8 cellular contexts compared by ENCODE assay signal in genomic region chr16:30985401-30986128, GRCh38. TPM values are rescaled to one million over a fixed set of nuclear protein-coding genes. Genes with fewer than 3 reads are reported as not detected.
A peak's percentile ranks its signal among the peaks of the same experiment; 100 is the strongest.
DNase-seq lines count a peak whose midpoint lies in the region; ATAC-seq, FAIRE-seq and TF ChIP-seq lines count a peak whose summit lies in the region.

No MANE protein-coding gene starts in this region.

- H3K9ac ChIP-seq in H1 (replicated peaks in 1 of 4; ENCODE audit: extremely low read depth in 1 of 4, low read depth in 3 of 4, low read length in 3 of 4): peak overlapping the region in 2 of 4 experiments; percentile 10 to 20; a peak in 1 of 7 replicates

- no peaks in the 10 kb centered on the region; a peak in 1 of 7 replicates for H3K27me3 ChIP-seq in H1 (replicated peaks in 1 of 4; ENCODE audit: control insufficient read depth in 3 of 4, extremely low read depth in 1 of 4, insufficient read depth in 3 of 4, low read length in 3 of 4)

- no peaks in the 10 kb centered on the region for H3K9me3 ChIP-seq in H1 (ENCODE audit: insufficient read depth in 2 of 2, low read depth in 1 of 2, low read length in 1 of 2)

- peak overlapping the region; percentile 17 to 71; a peak in 3 of 4 replicates for H3K4me2 ChIP-seq in H1 (ENCODE audit: insufficient read depth in 1 of 2, low read depth in 2 of 2, low read length in 2 of 2)

- peaks cover 0 to 12% of the 10 kb centered on the region in 2 experiments for H4K20me1 ChIP-seq in H1 (replicated peaks in 1 of 2; ENCODE audit: control insufficient read depth in 1 of 2, insufficient read depth in 2 of 2, low read length in 2 of 2)

- H2BK5ac ChIP-seq in H1 (ENCODE audit: low read depth, low read length): peak overlapping the region; percentile 78; the same call in 1 of the 2 replicates

- peak overlapping the region; percentile 38 for H3K18ac ChIP-seq in H1 (ENCODE audit: extremely low read depth, low read length)

- H3K23me2 ChIP-seq in H1 (ENCODE audit: low read depth, low read length): peaks cover 3% of the 10 kb centered on the region; the same call in 1 of the 2 replicates

- H3K36me3 Mint-ChIP-seq in naive B cell: peaks cover 0 to 7% of the 10 kb centered on the region in 2 donors

- no peak overlapping the region for H4K91ac ChIP-seq in H1 (replicated peaks; ENCODE audit: insufficient read length, low read length)

- no peak overlapping the region for H3K4me3 Mint-ChIP-seq in naive B cell

- H2BK20ac ChIP-seq in H1 (ENCODE audit: low read length): no peak overlapping the region

- H2AK5ac ChIP-seq in H1 (ENCODE audit: low read depth, low read length): no peak overlapping the region

- DNase-seq in NCI-H2081 (lab: John Stamatoyannopoulos, UW) (peak; percentile 13 to 63), NCI-H2081 treated with DMSO at 0.1 percent for 48 hours (lab: John Stamatoyannopoulos, UW) (no peak), NCI-H69 (lab: John Stamatoyannopoulos, UW) (peak; percentile 67), H1 (ENCODE audit: low read depth in 1 of 2, low spot score in 2 of 2) (peak in 1 of 2 experiments; percentile 69), naive B cell (no peak)
- no peak for DNase-seq in activated T-cell treated with anti-CD3 and anti-CD28 coated beads, Interleukin-2, amount 50 U/mL, for 1 hour

- CTCF ChIA-PET in H1 (lab: Charles Lee; ENCODE audit: partially characterized antibody): interaction anchor here (0.7 to 5.5 kb wide), 43 partner anchors 8 to 883 kb away, joined by 3 to 39 read pairs (median 5); partner anchors contain the start of genes KAT8, PRSS8, STX4 and ZNF646

- no peak overlapping the region for H2AFZ ChIP-seq in H1 (ENCODE audit: low read length)

- ATAC-seq in naive B cell (ENCODE audit: low read depth in 2 of 2) (peak; percentile 13 to 17), HG02885 (IDR thresholded peaks at IDR 0.05; ENCODE audit: poor library complexity, unreplicated experiment) (no peak), GM19397 (IDR thresholded peaks at IDR 0.05; ENCODE audit: unreplicated experiment) (no peak)

- H3K4ac ChIP-seq in H1 (replicated peaks; ENCODE audit: insufficient read length, low read depth, low read length): no peak overlapping the region

- peaks cover 0 to 7% (median 2%) of the 10 kb centered on the region in 3 donors for H3K4me1 Mint-ChIP-seq in naive B cell

- H3K36me3 ChIP-seq in H1 (ENCODE audit: control insufficient read depth in 2 of 4, insufficient read depth in 4 of 4, low read length in 3 of 4): peaks cover 8 to 16% (median 10%) of the 10 kb centered on the region in 4 experiments; a peak in 6 of 8 replicates

- peak; percentile 55 to 67 (median 56) for TF ChIP-seq CTCF in H1 (IDR thresholded peaks at IDR 0.05; ENCODE audit: control extremely low read depth in 1 of 3, insufficient read depth in 1 of 3, low read depth in 1 of 3, low read length in 3 of 3)

- no peaks in the 10 kb centered on the region for H3K79me1 ChIP-seq in H1 (ENCODE audit: low read depth, low read length)

- TF ChIP-seq EP300 in H1 (IDR thresholded peaks at IDR 0.05; ENCODE audit: borderline replicate concordance in 1 of 2, low read depth in 2 of 2, low read length in 2 of 2): no peak

- no peaks in the 10 kb centered on the region for H3K27me3 Mint-ChIP-seq in naive B cell

- H3K9me3 Mint-ChIP-seq in naive B cell: no peaks in the 10 kb centered on the region

- H4K5ac ChIP-seq in H1 (ENCODE audit: insufficient read length, low read depth, low read length): no peak overlapping the region

- H2BK12ac ChIP-seq in H1 (ENCODE audit: low read depth, low read length): no peak overlapping the region; the same call in 1 of the 2 replicates

- H2BK15ac ChIP-seq in H1 (ENCODE audit: low read length): peak overlapping the region; percentile 93; the same call in 1 of the 2 replicates

- H3K14ac ChIP-seq in H1 (ENCODE audit: insufficient read length): no peak overlapping the region

- POLR2A ChIA-PET in H1 (lab: Charles Lee; ENCODE audit: partially characterized antibody): interaction anchor here (0.6 to 5.9 kb wide), 32 partner anchors 9 to 1012 kb away, joined by 3 to 45 read pairs (median 4); partner anchors contain the start of genes KAT8, STX4, TAOK2 and VKORC1

- peak overlapping the region; percentile 78; the same call in 1 of the 2 replicates for H4K8ac ChIP-seq in H1 (ENCODE audit: extremely low read depth, insufficient read depth, low read length)

- H3K79me2 ChIP-seq in H1 (ENCODE audit: control insufficient read depth in 1 of 2, insufficient read depth in 2 of 2, low read length in 2 of 2): no peaks in the 10 kb centered on the region

- H3K27ac ChIP-seq in H1 (ENCODE audit: low read depth, low read length): no peak overlapping the region

- TF ChIP-seq RAD21 in H1 (IDR thresholded peaks at IDR 0.05 in 1 of 2, conservative IDR thresholded peaks at IDR 0.05 in 1 of 2; ENCODE audit: low read depth in 2 of 2, low read length in 2 of 2): peak; percentile 73 to 84

- no peak overlapping the region for H2BK120ac ChIP-seq in H1 (replicated peaks; ENCODE audit: low read depth, low read length)

- H3K4me3 ChIP-seq in H1 (ENCODE audit: extremely low read depth in 1 of 4, insufficient read depth in 2 of 4, low read depth in 3 of 4, low read length in 4 of 4): peak overlapping the region in 3 of 4 experiments; percentile 20 to 50 (median 40); a peak in 5 of 8 replicates

- H3K4me1 ChIP-seq in H1 (replicated peaks in 1 of 4; ENCODE audit: control insufficient read depth in 3 of 4, insufficient read depth in 4 of 4, low read length in 3 of 4): peaks cover 0 to 5% (median 2%) of the 10 kb centered on the region in 4 experiments; a peak in 4 of 7 replicates

- no peak for FAIRE-seq in H1 (lab: Jason Lieb, UNC)

- peak overlapping the region; percentile 26 for H3K56ac ChIP-seq in H1 (replicated peaks; ENCODE audit: insufficient read length, low read depth, low read length)

- no peak overlapping the region for H3K27ac Mint-ChIP-seq in naive B cell

- no peak overlapping the region for H3K23ac ChIP-seq in H1 (ENCODE audit: insufficient read length)

- no peak for TF ChIP-seq POLR2A in H1 (IDR thresholded peaks at IDR 0.05; ENCODE audit: control extremely low read depth in 1 of 2, low read depth in 2 of 2, low read length in 2 of 2)

- 75% methylated on average over 19 of the region's 20 CpGs; no CpG with 5 or more reads in 1 of the 2 experiments for WGBS in H1 (ENCODE audit: extremely low coverage in 1 of 2, insufficient coverage in 1 of 2, insufficient read length in 1 of 2, insufficient replicate concordance in 2 of 2, low coverage in 1 of 2, low lambda C conversion rate in 2 of 2, missing lambda C conversion rate in 1 of 2), 2 experiments

RNA-seq across cellular contexts. Expression of gene HSD3B7, which starts 0.6 kb away (rescaled TPM):
- 2.9 and 3.1 TPM in 2 replicates for total RNA-seq in H1 (2021; fragmentation: NEBNext Ultra II Directional; extraction: Animal tissue kit (Norgen Biotek cat#: 25700))
- polyA plus RNA-seq in H1 (2011; rRNA removed) (6.6 and 9.8 TPM in 2 replicates), naive B cell (ENCODE audit: low read depth in 6 of 6) (not detected)
- 5.6 TPM for polyA plus RNA-seq in H1 (2011; cell fraction: cytosol; rRNA removed)
- 9.9 TPM for polyA plus RNA-seq in H1 (2011; cell fraction: nucleus; rRNA removed)
- 1.2 to 4.1 TPM (median 3.8 TPM) in 4 replicates for polyA plus RNA-seq in H1 (2012, experiment 1 of 2)
- 5.2 TPM for polyA plus RNA-seq in H1 (2012, experiment 2 of 2)
- 2.6 TPM for polyA plus RNA-seq in H1 (2013, experiment 1 of 2)
- 2.5 TPM for polyA plus RNA-seq in H1 (2013, experiment 2 of 2)
- 2.3 and 2.9 TPM in 2 replicates for polyA minus RNA-seq in H1 (2011; rRNA and poly(A)+ RNA removed)
- polyA minus RNA-seq in H1 (2011; cell fraction: cytosol; rRNA and poly(A)+ RNA removed): 1.7 TPM
- 2.2 TPM for polyA minus RNA-seq in H1 (2011; cell fraction: nucleus; rRNA and poly(A)+ RNA removed)

RNA-seq across cellular contexts. Expression of gene STX1B, which starts 24.9 kb away (rescaled TPM):
- total RNA-seq in H1 (2021; fragmentation: NEBNext Ultra II Directional; extraction: Animal tissue kit (Norgen Biotek cat#: 25700)): 18.0 and 20.2 TPM in 2 replicates
- polyA plus RNA-seq in H1 (2011; rRNA removed): 8.9 and 14.6 TPM in 2 replicates
- 11.0 TPM for polyA plus RNA-seq in H1 (2011; cell fraction: cytosol; rRNA removed)
- 35.1 TPM for polyA plus RNA-seq in H1 (2011; cell fraction: nucleus; rRNA removed)
- polyA plus RNA-seq in H1 (2012, experiment 1 of 2): 10.7 to 16.1 TPM (median 14.3 TPM) in 4 replicates
- polyA plus RNA-seq in H1 (2012, experiment 2 of 2): 5.6 TPM
- 10.6 TPM for polyA plus RNA-seq in H1 (2013, experiment 1 of 2)
- 11.2 TPM for polyA plus RNA-seq in H1 (2013, experiment 2 of 2)
- polyA minus RNA-seq in H1 (2011; rRNA and poly(A)+ RNA removed): 10.7 and 12.1 TPM in 2 replicates
- polyA minus RNA-seq in H1 (2011; cell fraction: cytosol; rRNA and poly(A)+ RNA removed): 9.2 TPM
- 11.6 TPM for polyA minus RNA-seq in H1 (2011; cell fraction: nucleus; rRNA and poly(A)+ RNA removed)
- not detected for polyA plus RNA-seq in naive B cell (ENCODE audit: low read depth in 6 of 6)

RNA-seq across cellular contexts. Expression of gene SETD1A, which starts 28.0 kb away (rescaled TPM):
- 29.0 and 29.6 TPM in 2 replicates for total RNA-seq in H1 (2021; fragmentation: NEBNext Ultra II Directional; extraction: Animal tissue kit (Norgen Biotek cat#: 25700))
- polyA plus RNA-seq in H1 (2011; rRNA removed) (4.8 and 8.3 TPM in 2 replicates), naive B cell (ENCODE audit: low read depth in 6 of 6) (1 to 10 TPM in 2 of 6 donors, under 1 TPM in 3, not detected in 1; 0.69 to 2.8 (median 0.85) TPM)
- polyA plus RNA-seq in H1 (2011; cell fraction: cytosol; rRNA removed): 3.2 TPM
- 20.7 TPM for polyA plus RNA-seq in H1 (2011; cell fraction: nucleus; rRNA removed)
- 23.3 to 31.8 TPM (median 27.5 TPM) in 4 replicates for polyA plus RNA-seq in H1 (2012, experiment 1 of 2)
- polyA plus RNA-seq in H1 (2012, experiment 2 of 2): 13.9 TPM
- 18.4 TPM for polyA plus RNA-seq in H1 (2013, experiment 1 of 2)
- polyA plus RNA-seq in H1 (2013, experiment 2 of 2): 18.0 TPM
- 3.2 and 4.1 TPM in 2 replicates for polyA minus RNA-seq in H1 (2011; rRNA and poly(A)+ RNA removed)
- polyA minus RNA-seq in H1 (2011; cell fraction: cytosol; rRNA and poly(A)+ RNA removed): 8.7 TPM
- 9.1 TPM for polyA minus RNA-seq in H1 (2011; cell fraction: nucleus; rRNA and poly(A)+ RNA removed)

RNA-seq across cellular contexts. Expression of gene ORAI3, which starts 36.7 kb away (rescaled TPM):
- total RNA-seq in H1 (2021; fragmentation: NEBNext Ultra II Directional; extraction: Animal tissue kit (Norgen Biotek cat#: 25700)): 8.7 and 10.0 TPM in 2 replicates
- 24.5 and 26.8 TPM in 2 replicates for polyA plus RNA-seq in H1 (2011; rRNA removed)
- polyA plus RNA-seq in H1 (2011; cell fraction: cytosol; rRNA removed): 15.8 TPM
- 15.7 TPM for polyA plus RNA-seq in H1 (2011; cell fraction: nucleus; rRNA removed)
- polyA plus RNA-seq in H1 (2012, experiment 1 of 2): 6.0 to 11.3 TPM (median 9.0 TPM) in 4 replicates
- polyA plus RNA-seq in H1 (2012, experiment 2 of 2): 10.6 TPM
- polyA plus RNA-seq in H1 (2013, experiment 1 of 2): 10.8 TPM
- 13.1 TPM for polyA plus RNA-seq in H1 (2013, experiment 2 of 2)
- 11.8 and 13.4 TPM in 2 replicates for polyA minus RNA-seq in H1 (2011; rRNA and poly(A)+ RNA removed)
- 6.5 TPM for polyA minus RNA-seq in H1 (2011; cell fraction: cytosol; rRNA and poly(A)+ RNA removed)
- 8.5 TPM for polyA minus RNA-seq in H1 (2011; cell fraction: nucleus; rRNA and poly(A)+ RNA removed)
- 10 to 100 TPM; 65.8 to 83.4 (median 78.3) TPM for polyA plus RNA-seq in naive B cell (ENCODE audit: low read depth in 6 of 6)

RNA-seq across cellular contexts. Expression of gene STX4, which starts 47.8 kb away (rescaled TPM):
- 32.3 and 39.2 TPM in 2 replicates for total RNA-seq in H1 (2021; fragmentation: NEBNext Ultra II Directional; extraction: Animal tissue kit (Norgen Biotek cat#: 25700))
- polyA plus RNA-seq in H1 (2011; rRNA removed) (25.8 and 32.1 TPM in 2 replicates), naive B cell (ENCODE audit: low read depth in 6 of 6) (10 to 100 TPM; 17.4 to 37.1 (median 28.6) TPM)
- polyA plus RNA-seq in H1 (2011; cell fraction: cytosol; rRNA removed): 32.7 TPM
- polyA plus RNA-seq in H1 (2011; cell fraction: nucleus; rRNA removed): 52.9 TPM
- 44.8 to 51.5 TPM (median 47.5 TPM) in 4 replicates for polyA plus RNA-seq in H1 (2012, experiment 1 of 2)
- polyA plus RNA-seq in H1 (2012, experiment 2 of 2): 16.4 TPM
- polyA plus RNA-seq in H1 (2013, experiment 1 of 2): 39.8 TPM
- polyA plus RNA-seq in H1 (2013, experiment 2 of 2): 42.0 TPM
- 14.5 and 27.1 TPM in 2 replicates for polyA minus RNA-seq in H1 (2011; rRNA and poly(A)+ RNA removed)
- polyA minus RNA-seq in H1 (2011; cell fraction: cytosol; rRNA and poly(A)+ RNA removed): 16.4 TPM
- 12.5 TPM for polyA minus RNA-seq in H1 (2011; cell fraction: nucleus; rRNA and poly(A)+ RNA removed)

Comparison
In these comparisons a context has a peak if more than half of its experiments do, and no peak if none do; other contexts are left out.
1. DNase-seq: peak in NCI-H2081 (2 of 2) and NCI-H69 (single experiment); none in NCI-H2081 treated with DMSO at 0.1 percent for 48 hours (single experiment), naive B cell (single experiment) and activated T-cell treated with anti-CD3 and anti-CD28 coated beads, Interleukin-2, amount 50 U/mL, for 1 hour (single experiment).
2. ATAC-seq: peak in naive B cell (2 of 2); none in HG02885 (single experiment) and GM19397 (single experiment).